Comparison of ENCODE assay signal across 1 cellular context in genomic region chr18:52395146-52395852, GRCh38.
TF ChIP-seq lines count a peak whose summit lies in the region.

No MANE protein-coding gene starts in this region.

TF ChIP-seq in GM23338, 12 proteins besides CTCF, POLR2A, EP300 and RAD21 (continued from another document):
- no peak for TF ChIP-seq REST (IDR thresholded peaks at IDR 0.05; ENCODE audit: unreplicated experiment)
- TF ChIP-seq ETS1 (IDR thresholded peaks at IDR 0.05) = no peak
- TF ChIP-seq POLR2AphosphoS5 (IDR thresholded peaks at IDR 0.05; ENCODE audit: low read depth) = no peak
- TF ChIP-seq EZH2 (IDR thresholded peaks at IDR 0.05; ENCODE audit: low read depth, unreplicated experiment) = no peak
- no peak for TF ChIP-seq STAT1 (IDR thresholded peaks at IDR 0.05; ENCODE audit: unreplicated experiment)
- TF ChIP-seq ZNF462 (CRISPR knock-in tag; IDR thresholded peaks at IDR 0.05) = no peak
- no peak for TF ChIP-seq EZH2phosphoT487 (IDR thresholded peaks at IDR 0.05; ENCODE audit: unreplicated experiment)
